Comparison of ENCODE assay signal across 8 cellular contexts in genomic region chr5:174311531-174312269, GRCh38.
DNase-seq lines count a peak whose midpoint lies in the region; ATAC-seq lines count a peak whose summit lies in the region.

No MANE protein-coding gene starts in this region.

- H3K36me3 ChIP-seq in Karpas-422 (ENCODE audit: insufficient read depth, low read length) = no peaks in the 10 kb centered on the region

- intact Hi-C loops in sciatic nerve (cut with DNase I) = no loop called here

- H3K27ac ChIP-seq in Karpas-422 (ENCODE audit: low read length) = no peak overlapping the region

- H3K9me2 ChIP-seq in Karpas-422 (replicated peaks; ENCODE audit: insufficient read depth, low read length) = no peaks in the 10 kb centered on the region

- H3K27me3 ChIP-seq in Karpas-422 (ENCODE audit: low read length) = no peaks in the 10 kb centered on the region

- no peaks in the 10 kb centered on the region for H4K20me1 ChIP-seq in Karpas-422 (ENCODE audit: insufficient read depth, low read depth, low read length)

- ATAC-seq in GM19351 (IDR thresholded peaks at IDR 0.05; ENCODE audit: unreplicated experiment) (peak; percentile 89), sciatic nerve (peak; percentile 77)

- no peak overlapping the region for H3K4me2 ChIP-seq in Karpas-422 (ENCODE audit: low read depth, low read length, poor library complexity, severe bottlenecking)

- H3K9me3 ChIP-seq in Karpas-422 (ENCODE audit: low read length) = no peaks in the 10 kb centered on the region

- H2AFZ ChIP-seq in Karpas-422 (ENCODE audit: low read length) = no peak overlapping the region

- DNase-seq in Ammon's horn (ENCODE audit: low spot score) = peak; percentile 79
- DNase-seq in Karpas-422 = peak; percentile 76
- DNase-seq in T-helper 1 cell = peak in 3 of 5 donors; percentile 33 to 39 (median 36)
- peak in 49 of 56 donors; percentile 23 to 87 (median 62) for DNase-seq in amygdala (lab: John Stamatoyannopoulos, UW)
- peak in 49 of 51 donors; percentile 18 to 89 (median 60) for DNase-seq in hypothalamus (lab: John Stamatoyannopoulos, UW)
- peak; percentile 84 for DNase-seq in sciatic nerve (ENCODE audit: low spot score)
- DNase-seq in cortex of kidney (lab: John Stamatoyannopoulos, UW) = no peak

- no peak overlapping the region for H3K4me3 ChIP-seq in Karpas-422 (ENCODE audit: low read length)

- H3K4me1 ChIP-seq in Karpas-422 (ENCODE audit: low read length) = no peaks in the 10 kb centered on the region

- no peaks in the 10 kb centered on the region for H3K79me2 ChIP-seq in Karpas-422 (ENCODE audit: low read length)

- H3K9ac ChIP-seq in Karpas-422 (ENCODE audit: low read length) = no peak overlapping the region
